In genomic region chr17:76866774-76867577, GRCh38 we compare ENCODE assay signal across 13 cellular contexts. TPM values are rescaled to one million over a fixed set of nuclear protein-coding genes. Genes with fewer than 3 reads are reported as not detected.
DNase-seq lines count a peak whose midpoint lies in the region; ATAC-seq and TF ChIP-seq lines count a peak whose summit lies in the region.
"Had no signal": no experiment of that assay in that cellular context is flagged by ENCODE, and none has a peak within 500 bp of the region (broad histone marks: within the 10 kb centered on the region; RNA-seq: fewer than 3 reads in every experiment).

No MANE protein-coding gene starts in this region.

- peaks cover 11% of the 10 kb centered on the region for H3K4me1 Mint-ChIP-seq in nephron

- H3K27me3 ChIP-seq in effector memory CD4-positive, alpha-beta T cell (replicated peaks; ENCODE audit: control insufficient read depth, insufficient read depth, low read length, poor library complexity, severe bottlenecking): peaks cover 16% of the 10 kb centered on the region
- peaks cover 76% of the 10 kb centered on the region for H3K27me3 ChIP-seq in transverse colon

- H3K4me3 ChIP-seq in choroid plexus epithelial cell (ENCODE audit: low read depth, low read length) (no peak overlapping the region), transverse colon (no peak overlapping the region)
- no peak overlapping the region for H3K4me3 ChIP-seq in effector memory CD4-positive, alpha-beta T cell (ENCODE audit: insufficient read depth, low read depth, low read length, poor library complexity, severe bottlenecking)
- H3K4me3 ChIP-seq: GM12878 had no signal

- no peaks in the 10 kb centered on the region for H3K36me3 Mint-ChIP-seq in nephron (ENCODE audit: low read depth)

- H3K27ac Mint-ChIP-seq in nephron: no peak overlapping the region

- DNase-seq in DMS79 treated with DMSO at 0.1 percent for 48 hours (lab: John Stamatoyannopoulos, UW) (peak; percentile 72), NCI-H2171 (lab: John Stamatoyannopoulos, UW) (peak; percentile 29), choroid plexus epithelial cell (ENCODE audit: low read depth) (peak; percentile 56), NCI-H2081 (lab: John Stamatoyannopoulos, UW) (no peak), transverse colon (no peak)
- DNase-seq in effector memory CD4-positive, alpha-beta T cell: no peak
- DNase-seq: aorta, left cardiac atrium, spleen, T-helper 9 cell had no signal

- H3K36me3 ChIP-seq in effector memory CD4-positive, alpha-beta T cell (ENCODE audit: control insufficient read depth, insufficient read depth, low read length): no peaks in the 10 kb centered on the region
- no peaks in the 10 kb centered on the region for H3K36me3 ChIP-seq in transverse colon
- H3K36me3 ChIP-seq: spleen had no signal

- peak overlapping the region; percentile 41 to 89 (median 79) for H3K4me3 Mint-ChIP-seq in nephron

- H3K4me1 ChIP-seq in effector memory CD4-positive, alpha-beta T cell (ENCODE audit: control insufficient read depth, insufficient read depth, low read length, poor library complexity, severe bottlenecking): peaks cover 14% of the 10 kb centered on the region
- peaks cover 9 to 15% (median 10%) of the 10 kb centered on the region in 4 donors for H3K4me1 ChIP-seq in transverse colon

- H3K27ac ChIP-seq in effector memory CD4-positive, alpha-beta T cell (ENCODE audit: insufficient read depth, low read length, poor library complexity, severe bottlenecking): no peak overlapping the region
- no peak overlapping the region for H3K27ac ChIP-seq in transverse colon
- H3K27ac ChIP-seq: spleen had no signal

- H3K27me3 Mint-ChIP-seq in nephron (ENCODE audit: low read depth): peaks cover 57% of the 10 kb centered on the region

- no peaks in the 10 kb centered on the region for H3K9me3 ChIP-seq in effector memory CD4-positive, alpha-beta T cell (ENCODE audit: control insufficient read depth, low read length)
- no peaks in the 10 kb centered on the region for H3K9me3 ChIP-seq in transverse colon
- H3K9me3 ChIP-seq: spleen had no signal

- ATAC-seq in GM21515 (IDR thresholded peaks at IDR 0.05; ENCODE audit: unreplicated experiment): no peak
- ATAC-seq: GM12878 had no signal

- TF ChIP-seq POLR2A in transverse colon (IDR thresholded peaks at IDR 0.05): no peak

- intact Hi-C loops in transverse colon (cut with DNase I; ENCODE audit: low total_unique reads): loop anchor here (5.0 kb wide), 1 partner anchor 200 kb away; no protein-coding TSS in a partner anchor

- WGBS in transverse colon (ENCODE audit: low coverage in 1 of 2), 2 donors: 73% methylated on average over 9 of the region's 9 CpGs; no CpG with 5 or more reads in 1 of the 2 donors

- TF ChIP-seq CTCF in choroid plexus epithelial cell (conservative IDR thresholded peaks at IDR 0.05; ENCODE audit: low read depth, low read length): no peak
- TF ChIP-seq CTCF in nephron (IDR thresholded peaks at IDR 0.05; ENCODE audit: unreplicated experiment in 3 of 3): no peak
- TF ChIP-seq CTCF in transverse colon (IDR thresholded peaks at IDR 0.05): no peak

- in situ Hi-C loops in transverse colon (cut with MboI; ENCODE audit: low pct_ligation_motif_present in 1 of 4, low pct_unique_long_range_greater_than_20kb in 1 of 4, low sequenced_read_pairs in 3 of 4): loop anchor here in 3 of 4 donors (10.0 to 25.0 kb wide), 3 partner anchors 178 to 395 kb away; no protein-coding TSS in a partner anchor

- H3K9me3 Mint-ChIP-seq in nephron: peaks cover 4% of the 10 kb centered on the region

- TF ChIP-seq EP300 in transverse colon (IDR thresholded peaks at IDR 0.05; ENCODE audit: low read depth): no peak

RNA-seq across cellular contexts. Expression of gene MGAT5B, which starts 1.2 kb away (rescaled TPM):
- not detected for total RNA-seq in transverse colon

Comparison
In these comparisons a context has a peak if more than half of its experiments do, and no peak if none do; other contexts are left out.
1. DNase-seq: peak in DMS79 treated with DMSO at 0.1 percent for 48 hours (single experiment), NCI-H2171 (single experiment) and choroid plexus epithelial cell (single experiment); none in NCI-H2081 (0 of 2), effector memory CD4-positive, alpha-beta T cell (0 of 3) and transverse colon (single experiment).